ENCODE assay signal across 29 cellular contexts in genomic region chr19:44618640-44619357, GRCh38. TPM values are rescaled to one million over a fixed set of nuclear protein-coding genes. Genes with fewer than 3 reads are reported as not detected.
"Had no signal": no experiment of that assay in that cellular context is flagged by ENCODE, and none has a peak within 500 bp of the region (broad histone marks: within the 10 kb centered on the region; RNA-seq: fewer than 3 reads in every experiment).

No MANE protein-coding gene starts in this region.

- H3K4me1 ChIP-seq: adrenal gland had no signal

- DNase-seq: activated CD4-positive, alpha-beta T cell treated with anti-CD3 and anti-CD28 coated beads for 48 hours; activated CD4-positive, alpha-beta T cell treated with anti-CD3 and anti-CD28 coated beads, Interleukin-2, amount 50 U/mL, for 4 hours; activated CD4-positive, CD25-positive, alpha-beta regulatory T cell treated with anti-CD3 and anti-CD28 coated beads, Interleukin-2, amount 50 U/mL, for 72 hours; activated CD8-positive, alpha-beta memory T cell treated with anti-CD3 and anti-CD28 coated beads, Interleukin-2, amount 50 U/mL, for 48 hours; activated CD8-positive, alpha-beta T cell treated with anti-CD3 and anti-CD28 coated beads, Interleukin-2, amount 10 ng/mL, durations not matched to agents 7 days and 5 days; activated naive CD4-positive, alpha-beta T cell treated with anti-CD3 and anti-CD28 coated beads, Interleukin-2, amount 50 U/mL, for 16 hours; activated naive CD8-positive, alpha-beta T cell treated with anti-CD3 and anti-CD28 coated beads, Interleukin-2, amount 10 ng/mL, durations not matched to agents 7 days and 5 days; activated T-cell treated with anti-CD3 and anti-CD28 coated beads, Interleukin-2, amount 50 U/mL, for 1 hour; adrenal gland; anterior cingulate cortex; caudate nucleus; Kasumi-1; NCI-H1105 treated with DMSO at 0.1 percent for 48 hours; NCI-H146; NCI-H187 treated with DMSO at 0.1 percent for 48 hours; NCI-H2081 treated with DMSO at 0.1 percent for 48 hours; NCI-H226; NCI-H526; NCI-H82; RPMI8226; T-cell; T-helper 2 cell; T1000 had no signal

- H3K36me3 Mint-ChIP-seq: activated naive CD8-positive, alpha-beta T cell treated with anti-CD3 and anti-CD28 coated beads, Interleukin-2, amount 10 ng/mL, durations not matched to agents 7 days and 5 days; T-cell had no signal

- H3K4me3 Mint-ChIP-seq: activated CD8-positive, alpha-beta T cell treated with anti-CD3 and anti-CD28 coated beads, Interleukin-2, amount 10 ng/mL, durations not matched to agents 7 days and 5 days; activated naive CD8-positive, alpha-beta T cell treated with anti-CD3 and anti-CD28 coated beads, Interleukin-2, amount 10 ng/mL, durations not matched to agents 7 days and 5 days; T-cell had no signal

- H3K36me3 ChIP-seq: adrenal gland had no signal

- H3K4me3 ChIP-seq: adrenal gland, SK-N-MC had no signal

- H3K4me1 Mint-ChIP-seq: activated naive CD8-positive, alpha-beta T cell treated with anti-CD3 and anti-CD28 coated beads, Interleukin-2, amount 10 ng/mL, durations not matched to agents 7 days and 5 days; T-cell had no signal

- H3K27ac Mint-ChIP-seq: activated CD8-positive, alpha-beta T cell treated with anti-CD3 and anti-CD28 coated beads, Interleukin-2, amount 10 ng/mL, durations not matched to agents 7 days and 5 days; activated naive CD8-positive, alpha-beta T cell treated with anti-CD3 and anti-CD28 coated beads, Interleukin-2, amount 10 ng/mL, durations not matched to agents 7 days and 5 days; T-cell had no signal

- H3K27ac ChIP-seq: adrenal gland, SK-N-MC had no signal

- H3K27me3 Mint-ChIP-seq: activated naive CD8-positive, alpha-beta T cell treated with anti-CD3 and anti-CD28 coated beads, Interleukin-2, amount 10 ng/mL, durations not matched to agents 7 days and 5 days had no signal

- H3K9me3 ChIP-seq: adrenal gland had no signal

- ATAC-seq: activated CD8-positive, alpha-beta T cell treated with anti-CD3 and anti-CD28 coated beads, Interleukin-2, amount 10 ng/mL, durations not matched to agents 7 days and 5 days; Panc1; Right ventricle myocardium inferior; T-cell had no signal

- H3K9me3 Mint-ChIP-seq: activated naive CD8-positive, alpha-beta T cell treated with anti-CD3 and anti-CD28 coated beads, Interleukin-2, amount 10 ng/mL, durations not matched to agents 7 days and 5 days; T-cell had no signal

- H3K27me3 ChIP-seq: adrenal gland had no signal

RNA-seq across cellular contexts. Expression of gene IGSF23, which starts 5.4 kb away (rescaled TPM):
- total RNA-seq: activated CD8-positive, alpha-beta T cell treated with anti-CD3 and anti-CD28 coated beads, Interleukin-2, amount 10 ng/mL, durations not matched to agents 7 days and 5 days; activated naive CD8-positive, alpha-beta T cell treated with anti-CD3 and anti-CD28 coated beads, Interleukin-2, amount 10 ng/mL, durations not matched to agents 7 days and 5 days; adrenal gland; cerebellum; NCI-H460; OCI-LY7; Right ventricle myocardium inferior; T-cell had no signal
- polyA plus RNA-seq: adrenal gland had no signal

RNA-seq across cellular contexts. Expression of gene PVR, which starts 24.9 kb away (rescaled TPM):
- total RNA-seq: OCI-LY7 had no signal

RNA-seq across cellular contexts. Expression of gene CEACAM19, which starts 52.5 kb away (rescaled TPM):
- total RNA-seq: OCI-LY7 had no signal
